ENCODE assay signal across 19 cellular contexts in genomic region chr5:180173875-180174586, GRCh38. TPM values are rescaled to one million over a fixed set of nuclear protein-coding genes. Genes with fewer than 3 reads are reported as not detected.
DNase-seq lines count a peak whose midpoint lies in the region; ATAC-seq and TF ChIP-seq lines count a peak whose summit lies in the region.
"Had no signal": no experiment of that assay in that cellular context is flagged by ENCODE, and none has a peak within 500 bp of the region (broad histone marks: within the 10 kb centered on the region; RNA-seq: fewer than 3 reads in every experiment).

No MANE protein-coding gene starts in this region.

- H3K4me2 ChIP-seq in osteoblast (ENCODE audit: insufficient read depth, low read length) = peak overlapping the region; percentile 27

- H3K4me1 ChIP-seq in osteoblast (ENCODE audit: insufficient read depth, low read length) = peaks cover 10% of the 10 kb centered on the region

- H3K27me3 ChIP-seq in osteoblast (ENCODE audit: insufficient read depth, low read length) = peaks cover 14% of the 10 kb centered on the region
- H3K27me3 ChIP-seq: neutrophil, SJCRH30, upper lobe of left lung had no signal

- ATAC-seq in stimulated activated naive CD8-positive, alpha-beta T cell treated with anti-CD3 and anti-CD28 coated beads, Interleukin-15, Interleukin-2, amounts not matched to agents 100 U/mL and 50 U/mL, for 24 hours = no peak
- ATAC-seq in GM21360 (IDR thresholded peaks at IDR 0.05; ENCODE audit: unreplicated experiment) = no peak
- ATAC-seq: activated CD8-positive, alpha-beta memory T cell treated with anti-CD3 and anti-CD28 coated beads, Interleukin-2, amount 10 ng/mL, durations not matched to agents 7 days and 5 days had no signal

- no peaks in the 10 kb centered on the region for H3K79me2 ChIP-seq in osteoblast (ENCODE audit: insufficient read depth, low read length)

- H3K9me3 ChIP-seq in osteoblast (ENCODE audit: low read depth, low read length) = no peaks in the 10 kb centered on the region
- H3K9me3 ChIP-seq: neutrophil, SJCRH30, upper lobe of left lung had no signal

- no peaks in the 10 kb centered on the region for H4K20me1 ChIP-seq in osteoblast (ENCODE audit: insufficient read depth, low read length)

- H2AFZ ChIP-seq in osteoblast (ENCODE audit: low read length) = no peak overlapping the region

- no peak for TF ChIP-seq CTCF in foreskin fibroblast (IDR thresholded peaks at IDR 0.05; ENCODE audit: low read depth, low read length)
- no peak for TF ChIP-seq CTCF in osteoblast (IDR thresholded peaks at IDR 0.05; ENCODE audit: extremely low read depth, low read depth, low read length)

- no peak overlapping the region for H3K4me3 ChIP-seq in foreskin fibroblast (ENCODE audit: low read depth in 1 of 2, low read length in 2 of 2)
- H3K4me3 ChIP-seq in osteoblast (ENCODE audit: insufficient read depth, low read length) = no peak overlapping the region
- H3K4me3 ChIP-seq: SJCRH30, upper lobe of left lung had no signal

- H3K36me3 ChIP-seq in osteoblast (ENCODE audit: insufficient read depth, low read length) = no peaks in the 10 kb centered on the region
- H3K36me3 ChIP-seq: neutrophil, SJCRH30, upper lobe of left lung had no signal

- H3K27ac ChIP-seq in angular gyrus (ENCODE audit: low read depth, low read length) (peak overlapping the region; percentile 47), osteoblast (ENCODE audit: low read depth, low read length) (no peak overlapping the region)
- H3K27ac ChIP-seq: neutrophil, SJCRH30, upper lobe of left lung had no signal

- DNase-seq in COLO829 (ENCODE audit: low spot score) (peak; percentile 83), foreskin fibroblast (peak; percentile 10 to 41), osteoblast (ENCODE audit: insufficient read length, low spot score, missing footprints) (peak; percentile 97), NCI-H2227 treated with DMSO at 0.1 percent for 48 hours (lab: John Stamatoyannopoulos, UW) (no peak), NCI-H526 treated with DMSO at 0.1 percent for 48 hours (lab: John Stamatoyannopoulos, UW) (no peak)
- no peak for DNase-seq in stimulated activated naive CD8-positive, alpha-beta T cell treated with anti-CD3 and anti-CD28 coated beads, Interleukin-15, Interleukin-2, amounts not matched to agents 100 U/mL and 50 U/mL, for 24 hours
- DNase-seq: activated CD8-positive, alpha-beta memory T cell treated with anti-CD3 and anti-CD28 coated beads, Interleukin-2, amount 10 ng/mL, durations not matched to agents 7 days and 5 days; activated naive CD8-positive, alpha-beta T cell treated with anti-CD3 and anti-CD28 coated beads for 36 hours; dermis blood vessel endothelial cell; DMS153; Karpas-422; NK-92 treated with Interleukin-12 subunit alpha and Interleukin-12 subunit beta, amount 100 ng/mL, for 24 hours; stimulated activated CD4-positive, alpha-beta T cell treated with anti-CD3 and anti-CD28 coated beads, Interleukin-15, amount 100 ng/mL, for 24 hours had no signal

RNA-seq across cellular contexts. Expression of gene RASGEF1C, which starts 35.0 kb away (rescaled TPM):
- under 0.01 TPM in 1 of 2 replicates, not detected in the other for total RNA-seq in osteoblast
- total RNA-seq: activated CD8-positive, alpha-beta memory T cell treated with anti-CD3 and anti-CD28 coated beads, Interleukin-2, amount 10 ng/mL, durations not matched to agents 7 days and 5 days; activated naive CD8-positive, alpha-beta T cell treated with anti-CD3 and anti-CD28 coated beads for 36 hours; dermis blood vessel endothelial cell; glomerular endothelial cell; SJCRH30; upper lobe of left lung had no signal

Comparison
In these comparisons a context has a peak if more than half of its experiments do, and no peak if none do; other contexts are left out.
1. DNase-seq: peak in COLO829 (single experiment), foreskin fibroblast (2 of 2) and osteoblast (single experiment); none in stimulated activated naive CD8-positive, alpha-beta T cell treated with anti-CD3 and anti-CD28 coated beads, Interleukin-15, Interleukin-2, amounts not matched to agents 100 U/mL and 50 U/mL, for 24 hours (single experiment), NCI-H2227 treated with DMSO at 0.1 percent for 48 hours (single experiment) and NCI-H526 treated with DMSO at 0.1 percent for 48 hours (single experiment).